ENCODE assay signal across 14 cellular contexts in genomic region chr10:128068398-128069285, GRCh38. TPM values are rescaled to one million over a fixed set of nuclear protein-coding genes. Genes with fewer than 3 reads are reported as not detected.
A peak's percentile ranks its signal among the peaks of the same experiment; 100 is the strongest.
DNase-seq lines count a peak whose midpoint lies in the region; ATAC-seq and TF ChIP-seq lines count a peak whose summit lies in the region.
"Had no signal": no experiment of that assay in that cellular context is flagged by ENCODE, and none has a peak within 500 bp of the region (broad histone marks: within the 10 kb centered on the region; RNA-seq: fewer than 3 reads in every experiment).

No MANE protein-coding gene starts in this region.

- H3K9me3 Mint-ChIP-seq in activated naive CD8-positive, alpha-beta T cell (ENCODE audit: low read depth), result no peaks in the 10 kb centered on the region
- no peaks in the 10 kb centered on the region for H3K9me3 Mint-ChIP-seq in activated naive CD8-positive, alpha-beta T cell treated with anti-CD3 and anti-CD28 coated beads for 36 hours
- H3K9me3 Mint-ChIP-seq in endothelial cell (ENCODE audit: unreplicated experiment) (no peaks in the 10 kb centered on the region), progenitor cell of endocrine pancreas (ENCODE audit: low read depth) (no peaks in the 10 kb centered on the region)

- ATAC-seq in HG03378 (IDR thresholded peaks at IDR 0.05; ENCODE audit: unreplicated experiment) (peak; percentile 2), aorta (ENCODE audit: low FRiP score) (no peak), HG03025 (IDR thresholded peaks at IDR 0.05; ENCODE audit: low FRiP score, unreplicated experiment) (no peak), gastrocnemius medialis (no peak)

- H3K4me1 ChIP-seq in aorta (ENCODE audit: control insufficient read depth in 1 of 2, insufficient read depth in 2 of 2, low read length in 2 of 2) (no peaks in the 10 kb centered on the region), gastrocnemius medialis (peaks cover 0 to 6% of the 10 kb centered on the region in 2 donors)

- WGBS in aorta, 2 donors, result 91 to 92% methylated on average over 19 of the region's 19 CpGs

- H3K4me3 ChIP-seq in aorta (ENCODE audit: low read length in 2 of 2) (no peak overlapping the region), gastrocnemius medialis (no peak overlapping the region)
- H3K4me3 ChIP-seq: esophagus muscularis mucosa, heart left ventricle, SK-N-MC had no signal

- intact Hi-C loops in aorta (cut with DNase I), result loop anchor here (1.0 to 5.0 kb wide), 3 partner anchors 32 to 161 kb away; partner anchors contain the start of gene PTPRE (in 2 of the 2)
- intact Hi-C loops in gastrocnemius medialis (cut with DNase I; ENCODE audit: low total_unique reads), result loop anchor here (1.0 kb wide), 2 partner anchors 57 to 161 kb away; partner anchors contain the start of gene PTPRE

- peaks cover 45% of the 10 kb centered on the region for H3K4me1 Mint-ChIP-seq in activated naive CD8-positive, alpha-beta T cell (ENCODE audit: low read depth)
- H3K4me1 Mint-ChIP-seq in activated naive CD8-positive, alpha-beta T cell treated with anti-CD3 and anti-CD28 coated beads for 36 hours, result peaks cover 41% of the 10 kb centered on the region
- H3K4me1 Mint-ChIP-seq in endothelial cell (ENCODE audit: unreplicated experiment) (peaks cover 42% of the 10 kb centered on the region), progenitor cell of endocrine pancreas (ENCODE audit: low read depth) (no peaks in the 10 kb centered on the region)

- H3K27me3 ChIP-seq in aorta (ENCODE audit: control insufficient read depth in 1 of 2, insufficient read depth in 2 of 2, low read length in 1 of 2), result no peaks in the 10 kb centered on the region
- H3K27me3 ChIP-seq in gastrocnemius medialis, result no peaks in the 10 kb centered on the region
- H3K27me3 ChIP-seq: heart left ventricle had no signal

- no peak overlapping the region for H3K4me3 Mint-ChIP-seq in activated naive CD8-positive, alpha-beta T cell
- no peak overlapping the region for H3K4me3 Mint-ChIP-seq in activated naive CD8-positive, alpha-beta T cell treated with anti-CD3 and anti-CD28 coated beads for 36 hours
- H3K4me3 Mint-ChIP-seq in endothelial cell (ENCODE audit: unreplicated experiment), result no peak overlapping the region
- H3K4me3 Mint-ChIP-seq in progenitor cell of endocrine pancreas (ENCODE audit: low read depth), result no peak overlapping the region
- H3K4me3 Mint-ChIP-seq: activated T-helper 17 cell treated with anti-CD3 and anti-CD28 coated beads, Interleukin-2, amount 50 U/mL, for 72 hours had no signal

- H3K9me3 ChIP-seq in aorta (ENCODE audit: control insufficient read depth, low read length) (no peaks in the 10 kb centered on the region), gastrocnemius medialis (no peaks in the 10 kb centered on the region)
- H3K9me3 ChIP-seq: esophagus muscularis mucosa, heart left ventricle had no signal

- in situ Hi-C loops in gastrocnemius medialis (cut with MboI; ENCODE audit: low sequenced_read_pairs in 4 of 4), result no loop called here

- no peaks in the 10 kb centered on the region for H3K27me3 Mint-ChIP-seq in activated naive CD8-positive, alpha-beta T cell
- H3K27me3 Mint-ChIP-seq in activated naive CD8-positive, alpha-beta T cell treated with anti-CD3 and anti-CD28 coated beads for 36 hours, result no peaks in the 10 kb centered on the region
- H3K27me3 Mint-ChIP-seq in endothelial cell (ENCODE audit: unreplicated experiment) (peaks cover 14% of the 10 kb centered on the region), progenitor cell of endocrine pancreas (peaks cover 12% of the 10 kb centered on the region)
- H3K27me3 Mint-ChIP-seq: activated T-helper 17 cell treated with anti-CD3 and anti-CD28 coated beads, Interleukin-2, amount 50 U/mL, for 72 hours had no signal

- TF ChIP-seq CTCF in endothelial cell (IDR thresholded peaks at IDR 0.05; ENCODE audit: unreplicated experiment), result no peak
- no peak for TF ChIP-seq CTCF in progenitor cell of endocrine pancreas (IDR thresholded peaks at IDR 0.05; ENCODE audit: unreplicated experiment)
- TF ChIP-seq CTCF in gastrocnemius medialis (IDR thresholded peaks at IDR 0.05 in 4 of 5, conservative IDR thresholded peaks at IDR 0.05 in 1 of 5), result no peak

- H3K27ac Mint-ChIP-seq in activated naive CD8-positive, alpha-beta T cell, result peak overlapping the region; percentile 28
- no peak overlapping the region for H3K27ac Mint-ChIP-seq in activated naive CD8-positive, alpha-beta T cell treated with anti-CD3 and anti-CD28 coated beads for 36 hours
- H3K27ac Mint-ChIP-seq in endothelial cell (ENCODE audit: unreplicated experiment), result peak overlapping the region; percentile 84
- H3K27ac Mint-ChIP-seq in progenitor cell of endocrine pancreas, result no peak overlapping the region

- H3K36me3 ChIP-seq in aorta (ENCODE audit: control insufficient read depth in 1 of 2, insufficient read depth in 2 of 2, low read length in 1 of 2) (peaks cover 0 to 3% of the 10 kb centered on the region in 2 donors), gastrocnemius medialis (no peaks in the 10 kb centered on the region)

- no peak for TF ChIP-seq POLR2A in gastrocnemius medialis (IDR thresholded peaks at IDR 0.05)

- DNase-seq in activated naive CD8-positive, alpha-beta T cell treated with anti-CD3 and anti-CD28 coated beads for 36 hours, result no peak
- DNase-seq in endothelial cell (ENCODE audit: low spot score), result no peak
- DNase-seq in aorta, result peak; percentile 36 to 57
- DNase-seq in progenitor cell of endocrine pancreas (ENCODE audit: low spot score, unreplicated experiment), result no peak
- DNase-seq in gastrocnemius medialis, result no peak
- DNase-seq: cortex of kidney, NCI-H2081 treated with DMSO at 0.1 percent for 48 hours had no signal

- H3K27ac ChIP-seq in aorta (ENCODE audit: low read depth in 1 of 2, low read length in 2 of 2), result no peak overlapping the region
- H3K27ac ChIP-seq in gastrocnemius medialis, result no peak overlapping the region
- H3K27ac ChIP-seq: esophagus muscularis mucosa, heart left ventricle, SK-N-MC had no signal

- peaks cover 30% of the 10 kb centered on the region for H3K36me3 Mint-ChIP-seq in activated naive CD8-positive, alpha-beta T cell
- peaks cover 47% of the 10 kb centered on the region for H3K36me3 Mint-ChIP-seq in activated naive CD8-positive, alpha-beta T cell treated with anti-CD3 and anti-CD28 coated beads for 36 hours
- peaks cover 75% of the 10 kb centered on the region for H3K36me3 Mint-ChIP-seq in endothelial cell (ENCODE audit: low read depth, unreplicated experiment)
- no peaks in the 10 kb centered on the region for H3K36me3 Mint-ChIP-seq in progenitor cell of endocrine pancreas (ENCODE audit: insufficient read depth)

RNA-seq across cellular contexts. Expression of gene MKI67, which starts 57.6 kb away (rescaled TPM):
- 100 to 1,000 TPM; 196 to 210 TPM for total RNA-seq in activated naive CD8-positive, alpha-beta T cell treated with anti-CD3 and anti-CD28 coated beads for 36 hours
- 19.7 TPM for total RNA-seq in endothelial cell (ENCODE audit: unreplicated experiment)
- 1 to 10 TPM; 1.2 to 4.2 TPM for total RNA-seq in aorta
- polyA plus RNA-seq in aorta, result under 1 TPM; 0.03 to 0.50 TPM
- 45.7 and 48.8 TPM in 2 replicates for total RNA-seq in progenitor cell of endocrine pancreas
- 1 to 10 TPM in 1 of 4 donors, under 1 TPM in 2, not detected in 1; 0.25 to 1.4 (median 0.65) TPM for total RNA-seq in gastrocnemius medialis

Comparison
In these comparisons a context has a peak if more than half of its experiments do, and no peak if none do; other contexts are left out.
1. H3K27ac Mint-ChIP-seq: peak in activated naive CD8-positive, alpha-beta T cell (single experiment) and endothelial cell (single experiment); none in activated naive CD8-positive, alpha-beta T cell treated with anti-CD3 and anti-CD28 coated beads for 36 hours (single experiment) and progenitor cell of endocrine pancreas (single experiment).
2. DNase-seq: peak in aorta (2 of 2); none in activated naive CD8-positive, alpha-beta T cell treated with anti-CD3 and anti-CD28 coated beads for 36 hours (single experiment), endothelial cell (single experiment), progenitor cell of endocrine pancreas (single experiment) and gastrocnemius medialis (0 of 2).